ENCODE assay signal across 1 cellular context in the genomic region with DNA sequence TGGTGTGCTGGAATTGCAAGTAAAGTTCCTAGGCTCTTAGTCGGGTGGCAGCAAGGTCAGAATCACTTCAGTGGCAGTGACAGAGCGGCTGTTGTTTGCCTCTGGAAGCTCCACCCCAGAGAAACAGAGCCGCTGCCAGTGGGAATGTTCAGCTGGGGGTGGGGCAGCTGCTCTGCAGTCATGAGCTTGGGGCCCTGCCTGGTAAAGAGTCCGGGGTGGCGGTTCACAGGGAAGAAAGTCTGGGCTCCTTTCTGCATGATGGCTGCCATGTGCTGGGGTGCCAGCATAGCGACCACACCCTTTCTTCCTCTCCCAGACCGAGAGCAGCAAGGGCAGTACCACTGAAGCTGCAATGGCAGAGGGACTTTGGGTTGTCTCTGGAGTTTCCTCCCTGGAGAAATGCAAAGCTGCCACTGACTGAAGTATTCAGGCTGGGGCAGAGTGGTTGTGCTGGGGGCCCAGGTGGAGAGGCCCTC.
TF ChIP-seq lines count a peak whose summit lies in the region.

No MANE protein-coding gene starts in this region.

TF ChIP-seq in HepG2, 621 proteins besides CTCF, POLR2A, EP300 and RAD21 (continued from another document and continues in another):
- no peak for TF ChIP-seq ZNF614 (CRISPR knock-in tag; IDR thresholded peaks at IDR 0.05; ENCODE audit: borderline replicate concordance)
- TF ChIP-seq ZNF891 (CRISPR knock-in tag; IDR thresholded peaks at IDR 0.05): no peak
- TF ChIP-seq, protein P1, sequence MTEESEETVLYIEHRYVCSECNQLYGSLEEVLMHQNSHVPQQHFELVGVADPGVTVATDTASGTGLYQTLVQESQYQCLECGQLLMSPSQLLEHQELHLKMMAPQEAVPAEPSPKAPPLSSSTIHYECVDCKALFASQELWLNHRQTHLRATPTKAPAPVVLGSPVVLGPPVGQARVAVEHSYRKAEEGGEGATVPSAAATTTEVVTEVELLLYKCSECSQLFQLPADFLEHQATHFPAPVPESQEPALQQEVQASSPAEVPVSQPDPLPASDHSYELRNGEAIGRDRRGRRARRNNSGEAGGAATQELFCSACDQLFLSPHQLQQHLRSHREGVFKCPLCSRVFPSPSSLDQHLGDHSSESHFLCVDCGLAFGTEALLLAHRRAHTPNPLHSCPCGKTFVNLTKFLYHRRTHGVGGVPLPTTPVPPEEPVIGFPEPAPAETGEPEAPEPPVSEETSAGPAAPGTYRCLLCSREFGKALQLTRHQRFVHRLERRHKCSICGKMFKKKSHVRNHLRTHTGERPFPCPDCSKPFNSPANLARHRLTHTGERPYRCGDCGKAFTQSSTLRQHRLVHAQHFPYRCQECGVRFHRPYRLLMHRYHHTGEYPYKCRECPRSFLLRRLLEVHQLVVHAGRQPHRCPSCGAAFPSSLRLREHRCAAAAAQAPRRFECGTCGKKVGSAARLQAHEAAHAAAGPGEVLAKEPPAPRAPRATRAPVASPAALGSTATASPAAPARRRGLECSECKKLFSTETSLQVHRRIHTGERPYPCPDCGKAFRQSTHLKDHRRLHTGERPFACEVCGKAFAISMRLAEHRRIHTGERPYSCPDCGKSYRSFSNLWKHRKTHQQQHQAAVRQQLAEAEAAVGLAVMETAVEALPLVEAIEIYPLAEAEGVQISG (CRISPR knock-in tag; IDR thresholded peaks at IDR 0.05): 0 out of 2 replicates have a peak, but pooled peaks have one; percentile 17
- no peak for TF ChIP-seq ZNF781 (CRISPR knock-in tag; IDR thresholded peaks at IDR 0.05; ENCODE audit: borderline replicate concordance, not compliant biosample characterization)
- TF ChIP-seq TGIF2 (CRISPR knock-in tag; IDR thresholded peaks at IDR 0.05): no peak
- TF ChIP-seq ZNF33A (CRISPR knock-in tag; IDR thresholded peaks at IDR 0.05; ENCODE audit: borderline replicate concordance): no peak
- no peak for TF ChIP-seq NKX3-1 (CRISPR knock-in tag; IDR thresholded peaks at IDR 0.05)
- TF ChIP-seq, protein P2, sequence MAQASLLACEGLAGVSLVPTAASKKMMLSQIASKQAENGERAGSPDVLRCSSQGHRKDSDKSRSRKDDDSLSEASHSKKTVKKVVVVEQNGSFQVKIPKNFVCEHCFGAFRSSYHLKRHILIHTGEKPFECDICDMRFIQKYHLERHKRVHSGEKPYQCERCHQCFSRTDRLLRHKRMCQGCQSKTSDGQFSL (CRISPR knock-in tag; IDR thresholded peaks at IDR 0.05): no peak
- no peak for TF ChIP-seq MAZ (IDR thresholded peaks at IDR 0.05; ENCODE audit: borderline replicate concordance, low read depth, low read length)
- no peak for TF ChIP-seq MAZ (CRISPR knock-in tag; IDR thresholded peaks at IDR 0.05; ENCODE audit: low read depth)
- TF ChIP-seq RBAK (CRISPR knock-in tag; IDR thresholded peaks at IDR 0.05): no peak
- no peak for TF ChIP-seq TBL1XR1 (IDR thresholded peaks at IDR 0.05; ENCODE audit: borderline replicate concordance, low read length, partially characterized antibody)
- TF ChIP-seq TMF1 (CRISPR knock-in tag; IDR thresholded peaks at IDR 0.05; ENCODE audit: low read depth): no peak
- TF ChIP-seq, protein P3, sequence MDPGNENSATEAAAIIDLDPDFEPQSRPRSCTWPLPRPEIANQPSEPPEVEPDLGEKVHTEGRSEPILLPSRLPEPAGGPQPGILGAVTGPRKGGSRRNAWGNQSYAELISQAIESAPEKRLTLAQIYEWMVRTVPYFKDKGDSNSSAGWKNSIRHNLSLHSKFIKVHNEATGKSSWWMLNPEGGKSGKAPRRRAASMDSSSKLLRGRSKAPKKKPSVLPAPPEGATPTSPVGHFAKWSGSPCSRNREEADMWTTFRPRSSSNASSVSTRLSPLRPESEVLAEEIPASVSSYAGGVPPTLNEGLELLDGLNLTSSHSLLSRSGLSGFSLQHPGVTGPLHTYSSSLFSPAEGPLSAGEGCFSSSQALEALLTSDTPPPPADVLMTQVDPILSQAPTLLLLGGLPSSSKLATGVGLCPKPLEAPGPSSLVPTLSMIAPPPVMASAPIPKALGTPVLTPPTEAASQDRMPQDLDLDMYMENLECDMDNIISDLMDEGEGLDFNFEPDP (CRISPR knock-in tag; conservative IDR thresholded peaks at IDR 0.05): 0 out of 2 replicates have a peak, but pooled peaks have one; percentile 31
- TF ChIP-seq, protein P4, sequence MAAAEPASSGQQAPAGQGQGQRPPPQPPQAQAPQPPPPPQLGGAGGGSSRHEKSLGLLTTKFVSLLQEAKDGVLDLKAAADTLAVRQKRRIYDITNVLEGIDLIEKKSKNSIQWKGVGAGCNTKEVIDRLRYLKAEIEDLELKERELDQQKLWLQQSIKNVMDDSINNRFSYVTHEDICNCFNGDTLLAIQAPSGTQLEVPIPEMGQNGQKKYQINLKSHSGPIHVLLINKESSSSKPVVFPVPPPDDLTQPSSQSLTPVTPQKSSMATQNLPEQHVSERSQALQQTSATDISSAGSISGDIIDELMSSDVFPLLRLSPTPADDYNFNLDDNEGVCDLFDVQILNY (CRISPR knock-in tag; conservative IDR thresholded peaks at IDR 0.05): no peak
- TF ChIP-seq, protein P5, sequence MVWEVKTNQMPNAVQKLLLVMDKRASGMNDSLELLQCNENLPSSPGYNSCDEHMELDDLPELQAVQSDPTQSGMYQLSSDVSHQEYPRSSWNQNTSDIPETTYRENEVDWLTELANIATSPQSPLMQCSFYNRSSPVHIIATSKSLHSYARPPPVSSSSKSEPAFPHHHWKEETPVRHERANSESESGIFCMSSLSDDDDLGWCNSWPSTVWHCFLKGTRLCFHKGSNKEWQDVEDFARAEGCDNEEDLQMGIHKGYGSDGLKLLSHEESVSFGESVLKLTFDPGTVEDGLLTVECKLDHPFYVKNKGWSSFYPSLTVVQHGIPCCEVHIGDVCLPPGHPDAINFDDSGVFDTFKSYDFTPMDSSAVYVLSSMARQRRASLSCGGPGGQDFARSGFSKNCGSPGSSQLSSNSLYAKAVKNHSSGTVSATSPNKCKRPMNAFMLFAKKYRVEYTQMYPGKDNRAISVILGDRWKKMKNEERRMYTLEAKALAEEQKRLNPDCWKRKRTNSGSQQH (CRISPR knock-in tag; IDR thresholded peaks at IDR 0.05; ENCODE audit: low read depth): no peak
- TF ChIP-seq, protein P6, sequence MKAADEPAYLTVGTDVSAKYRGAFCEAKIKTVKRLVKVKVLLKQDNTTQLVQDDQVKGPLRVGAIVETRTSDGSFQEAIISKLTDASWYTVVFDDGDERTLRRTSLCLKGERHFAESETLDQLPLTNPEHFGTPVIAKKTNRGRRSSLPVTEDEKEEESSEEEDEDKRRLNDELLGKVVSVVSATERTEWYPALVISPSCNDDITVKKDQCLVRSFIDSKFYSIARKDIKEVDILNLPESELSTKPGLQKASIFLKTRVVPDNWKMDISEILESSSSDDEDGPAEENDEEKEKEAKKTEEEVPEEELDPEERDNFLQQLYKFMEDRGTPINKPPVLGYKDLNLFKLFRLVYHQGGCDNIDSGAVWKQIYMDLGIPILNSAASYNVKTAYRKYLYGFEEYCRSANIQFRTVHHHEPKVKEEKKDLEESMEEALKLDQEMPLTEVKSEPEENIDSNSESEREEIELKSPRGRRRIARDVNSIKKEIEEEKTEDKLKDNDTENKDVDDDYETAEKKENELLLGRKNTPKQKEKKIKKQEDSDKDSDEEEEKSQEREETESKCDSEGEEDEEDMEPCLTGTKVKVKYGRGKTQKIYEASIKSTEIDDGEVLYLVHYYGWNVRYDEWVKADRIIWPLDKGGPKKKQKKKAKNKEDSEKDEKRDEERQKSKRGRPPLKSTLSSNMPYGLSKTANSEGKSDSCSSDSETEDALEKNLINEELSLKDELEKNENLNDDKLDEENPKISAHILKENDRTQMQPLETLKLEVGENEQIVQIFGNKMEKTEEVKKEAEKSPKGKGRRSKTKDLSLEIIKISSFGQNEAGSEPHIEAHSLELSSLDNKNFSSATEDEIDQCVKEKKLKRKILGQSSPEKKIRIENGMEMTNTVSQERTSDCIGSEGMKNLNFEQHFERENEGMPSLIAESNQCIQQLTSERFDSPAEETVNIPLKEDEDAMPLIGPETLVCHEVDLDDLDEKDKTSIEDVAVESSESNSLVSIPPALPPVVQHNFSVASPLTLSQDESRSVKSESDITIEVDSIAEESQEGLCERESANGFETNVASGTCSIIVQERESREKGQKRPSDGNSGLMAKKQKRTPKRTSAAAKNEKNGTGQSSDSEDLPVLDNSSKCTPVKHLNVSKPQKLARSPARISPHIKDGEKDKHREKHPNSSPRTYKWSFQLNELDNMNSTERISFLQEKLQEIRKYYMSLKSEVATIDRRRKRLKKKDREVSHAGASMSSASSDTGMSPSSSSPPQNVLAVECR (CRISPR knock-in tag; IDR thresholded peaks at IDR 0.05; ENCODE audit: borderline replicate concordance): peak; percentile 46; the same call in 1 of the 2 replicates
- TF ChIP-seq HNRNPUL1 (IDR thresholded peaks at IDR 0.05; ENCODE audit: low read depth, low read length): no peak
- no peak for TF ChIP-seq MAFG (CRISPR knock-in tag; IDR thresholded peaks at IDR 0.05)
- no peak for TF ChIP-seq PAWR (CRISPR knock-in tag; IDR thresholded peaks at IDR 0.05; ENCODE audit: borderline replicate concordance)
- no peak for TF ChIP-seq EHMT2 (IDR thresholded peaks at IDR 0.05; ENCODE audit: borderline replicate concordance, low read depth, low read length)
- TF ChIP-seq, protein P7, sequence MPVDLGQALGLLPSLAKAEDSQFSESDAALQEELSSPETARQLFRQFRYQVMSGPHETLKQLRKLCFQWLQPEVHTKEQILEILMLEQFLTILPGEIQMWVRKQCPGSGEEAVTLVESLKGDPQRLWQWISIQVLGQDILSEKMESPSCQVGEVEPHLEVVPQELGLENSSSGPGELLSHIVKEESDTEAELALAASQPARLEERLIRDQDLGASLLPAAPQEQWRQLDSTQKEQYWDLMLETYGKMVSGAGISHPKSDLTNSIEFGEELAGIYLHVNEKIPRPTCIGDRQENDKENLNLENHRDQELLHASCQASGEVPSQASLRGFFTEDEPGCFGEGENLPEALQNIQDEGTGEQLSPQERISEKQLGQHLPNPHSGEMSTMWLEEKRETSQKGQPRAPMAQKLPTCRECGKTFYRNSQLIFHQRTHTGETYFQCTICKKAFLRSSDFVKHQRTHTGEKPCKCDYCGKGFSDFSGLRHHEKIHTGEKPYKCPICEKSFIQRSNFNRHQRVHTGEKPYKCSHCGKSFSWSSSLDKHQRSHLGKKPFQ (CRISPR knock-in tag; IDR thresholded peaks at IDR 0.05; ENCODE audit: insufficient replicate concordance): no peak
- TF ChIP-seq, protein P8, sequence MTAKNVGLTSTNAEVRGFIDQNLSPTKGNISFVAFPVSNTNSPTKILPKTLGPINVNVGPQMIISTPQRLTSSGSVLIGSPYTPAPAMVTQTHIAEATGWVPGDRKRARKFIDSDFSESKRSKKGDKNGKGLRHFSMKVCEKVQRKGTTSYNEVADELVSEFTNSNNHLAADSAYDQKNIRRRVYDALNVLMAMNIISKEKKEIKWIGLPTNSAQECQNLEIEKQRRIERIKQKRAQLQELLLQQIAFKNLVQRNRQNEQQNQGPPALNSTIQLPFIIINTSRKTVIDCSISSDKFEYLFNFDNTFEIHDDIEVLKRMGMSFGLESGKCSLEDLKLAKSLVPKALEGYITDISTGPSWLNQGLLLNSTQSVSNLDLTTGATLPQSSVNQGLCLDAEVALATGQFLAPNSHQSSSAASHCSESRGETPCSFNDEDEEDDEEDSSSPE (CRISPR knock-in tag; IDR thresholded peaks at IDR 0.05): no peak
- no peak for TF ChIP-seq PRMT3 (CRISPR knock-in tag; IDR thresholded peaks at IDR 0.05; ENCODE audit: borderline replicate concordance, low read depth)
- TF ChIP-seq, protein P9, sequence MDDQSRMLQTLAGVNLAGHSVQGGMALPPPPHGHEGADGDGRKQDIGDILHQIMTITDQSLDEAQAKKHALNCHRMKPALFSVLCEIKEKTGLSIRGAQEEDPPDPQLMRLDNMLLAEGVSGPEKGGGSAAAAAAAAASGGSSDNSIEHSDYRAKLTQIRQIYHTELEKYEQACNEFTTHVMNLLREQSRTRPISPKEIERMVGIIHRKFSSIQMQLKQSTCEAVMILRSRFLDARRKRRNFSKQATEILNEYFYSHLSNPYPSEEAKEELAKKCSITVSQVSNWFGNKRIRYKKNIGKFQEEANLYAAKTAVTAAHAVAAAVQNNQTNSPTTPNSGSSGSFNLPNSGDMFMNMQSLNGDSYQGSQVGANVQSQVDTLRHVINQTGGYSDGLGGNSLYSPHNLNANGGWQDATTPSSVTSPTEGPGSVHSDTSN (CRISPR knock-in tag; IDR thresholded peaks at IDR 0.05; ENCODE audit: borderline replicate concordance): no peak
- TF ChIP-seq, protein P10, sequence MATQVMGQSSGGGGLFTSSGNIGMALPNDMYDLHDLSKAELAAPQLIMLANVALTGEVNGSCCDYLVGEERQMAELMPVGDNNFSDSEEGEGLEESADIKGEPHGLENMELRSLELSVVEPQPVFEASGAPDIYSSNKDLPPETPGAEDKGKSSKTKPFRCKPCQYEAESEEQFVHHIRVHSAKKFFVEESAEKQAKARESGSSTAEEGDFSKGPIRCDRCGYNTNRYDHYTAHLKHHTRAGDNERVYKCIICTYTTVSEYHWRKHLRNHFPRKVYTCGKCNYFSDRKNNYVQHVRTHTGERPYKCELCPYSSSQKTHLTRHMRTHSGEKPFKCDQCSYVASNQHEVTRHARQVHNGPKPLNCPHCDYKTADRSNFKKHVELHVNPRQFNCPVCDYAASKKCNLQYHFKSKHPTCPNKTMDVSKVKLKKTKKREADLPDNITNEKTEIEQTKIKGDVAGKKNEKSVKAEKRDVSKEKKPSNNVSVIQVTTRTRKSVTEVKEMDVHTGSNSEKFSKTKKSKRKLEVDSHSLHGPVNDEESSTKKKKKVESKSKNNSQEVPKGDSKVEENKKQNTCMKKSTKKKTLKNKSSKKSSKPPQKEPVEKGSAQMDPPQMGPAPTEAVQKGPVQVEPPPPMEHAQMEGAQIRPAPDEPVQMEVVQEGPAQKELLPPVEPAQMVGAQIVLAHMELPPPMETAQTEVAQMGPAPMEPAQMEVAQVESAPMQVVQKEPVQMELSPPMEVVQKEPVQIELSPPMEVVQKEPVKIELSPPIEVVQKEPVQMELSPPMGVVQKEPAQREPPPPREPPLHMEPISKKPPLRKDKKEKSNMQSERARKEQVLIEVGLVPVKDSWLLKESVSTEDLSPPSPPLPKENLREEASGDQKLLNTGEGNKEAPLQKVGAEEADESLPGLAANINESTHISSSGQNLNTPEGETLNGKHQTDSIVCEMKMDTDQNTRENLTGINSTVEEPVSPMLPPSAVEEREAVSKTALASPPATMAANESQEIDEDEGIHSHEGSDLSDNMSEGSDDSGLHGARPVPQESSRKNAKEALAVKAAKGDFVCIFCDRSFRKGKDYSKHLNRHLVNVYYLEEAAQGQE (IDR thresholded peaks at IDR 0.05; ENCODE audit: borderline replicate concordance in 1 of 2, low read depth in 1 of 2, low read length in 2 of 2): no peak
- TF ChIP-seq KLF9 (CRISPR knock-in tag; IDR thresholded peaks at IDR 0.05; ENCODE audit: low read depth): no peak
- TF ChIP-seq, protein P11, sequence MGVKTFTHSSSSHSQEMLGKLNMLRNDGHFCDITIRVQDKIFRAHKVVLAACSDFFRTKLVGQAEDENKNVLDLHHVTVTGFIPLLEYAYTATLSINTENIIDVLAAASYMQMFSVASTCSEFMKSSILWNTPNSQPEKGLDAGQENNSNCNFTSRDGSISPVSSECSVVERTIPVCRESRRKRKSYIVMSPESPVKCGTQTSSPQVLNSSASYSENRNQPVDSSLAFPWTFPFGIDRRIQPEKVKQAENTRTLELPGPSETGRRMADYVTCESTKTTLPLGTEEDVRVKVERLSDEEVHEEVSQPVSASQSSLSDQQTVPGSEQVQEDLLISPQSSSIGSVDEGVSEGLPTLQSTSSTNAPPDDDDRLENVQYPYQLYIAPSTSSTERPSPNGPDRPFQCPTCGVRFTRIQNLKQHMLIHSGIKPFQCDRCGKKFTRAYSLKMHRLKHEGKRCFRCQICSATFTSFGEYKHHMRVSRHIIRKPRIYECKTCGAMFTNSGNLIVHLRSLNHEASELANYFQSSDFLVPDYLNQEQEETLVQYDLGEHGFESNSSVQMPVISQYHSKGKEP (CRISPR knock-in tag; IDR thresholded peaks at IDR 0.05): no peak
